14 cellular contexts compared by ENCODE assay signal in genomic region chr2:156456616-156457015, GRCh38. TPM values are rescaled to one million over a fixed set of nuclear protein-coding genes. Genes with fewer than 3 reads are reported as not detected.
DNase-seq lines count a peak whose midpoint lies in the region; ATAC-seq, FAIRE-seq and TF ChIP-seq lines count a peak whose summit lies in the region.
"Had no signal": no experiment of that assay in that cellular context is flagged by ENCODE, and none has a peak within 500 bp of the region (broad histone marks: within the 10 kb centered on the region; RNA-seq: fewer than 3 reads in every experiment).

No MANE protein-coding gene starts in this region.

- intact Hi-C loops in K562 (cut with micrococcal nuclease), result no loop called here

- H3K27me3 ChIP-seq in K562 (ENCODE audit: control insufficient read depth in 2 of 2, insufficient read depth in 2 of 2, low read length in 2 of 2) (no peaks in the 10 kb centered on the region), right atrium auricular region (no peaks in the 10 kb centered on the region)

- no TSS peak for BruUV-seq in K562 (replicated peaks; lab: Mats Ljungman, UMichigan)

- no peaks in the 10 kb centered on the region for H3K36me3 ChIP-seq in K562 (ENCODE audit: control insufficient read depth, insufficient read depth, low read length)
- H3K36me3 ChIP-seq in right atrium auricular region, result no peaks in the 10 kb centered on the region

- no peak for TF ChIP-seq CTCF in K562 (IDR thresholded peaks at IDR 0.05 in 2 of 3, conservative IDR thresholded peaks at IDR 0.05 in 1 of 3; ENCODE audit: insufficient read depth in 2 of 3, low read depth in 1 of 3, low read length in 3 of 3)
- no peak for TF ChIP-seq CTCF in GM13976 (IDR thresholded peaks at IDR 0.05; ENCODE audit: borderline replicate concordance, control extremely low read depth, extremely low read depth, insufficient read depth, missing control alignments)
- TF ChIP-seq CTCF in right atrium auricular region (IDR thresholded peaks at IDR 0.05), result no peak

- peaks cover 14% of the 10 kb centered on the region for H3K36me3 Mint-ChIP-seq in activated CD4-positive, alpha-beta memory T cell treated with anti-CD3 and anti-CD28 coated beads, Interleukin-2, amount 10 ng/mL, durations not matched to agents 7 days and 5 days (ENCODE audit: low read depth)

- peaks cover 13% of the 10 kb centered on the region for H3K9me3 Mint-ChIP-seq in activated CD4-positive, alpha-beta memory T cell treated with anti-CD3 and anti-CD28 coated beads, Interleukin-2, amount 10 ng/mL, durations not matched to agents 7 days and 5 days

- no peaks in the 10 kb centered on the region for H3K9me1 ChIP-seq in K562 (ENCODE audit: control insufficient read depth, insufficient read depth, low read length)

- CTCF ChIA-PET in K562 (lab: Yijun Ruan, JAX; ENCODE audit: low intra/inter-chr PET ratio), result no interaction called here
- CTCF ChIA-PET in activated CD4-positive, alpha-beta memory T cell treated with anti-CD3 and anti-CD28 coated beads, Interleukin-2, amount 10 ng/mL, durations not matched to agents 7 days and 5 days (lab: Charles Lee), result no interaction called here

- H3K9me3 ChIP-seq in K562 (replicated peaks; ENCODE audit: control insufficient read depth, insufficient read depth, low read depth, low read length) (no peaks in the 10 kb centered on the region), right atrium auricular region (no peaks in the 10 kb centered on the region)

- TF ChIP-seq EP300 in K562 (IDR thresholded peaks at IDR 0.05; ENCODE audit: low read length), result no peak

- no peak overlapping the region for H3K4me2 ChIP-seq in K562 (ENCODE audit: insufficient read depth, low read length)

- WGBS in K562 (ENCODE audit: insufficient coverage, low coverage, missing lambda C conversion rate), result 30% methylated on average over 2 of the region's 3 CpGs

- H3K79me2 ChIP-seq in K562 (ENCODE audit: control insufficient read depth, insufficient read depth, low read length), result 0 out of 3 replicates have a peak, but pooled peaks cover 2% of the 10 kb centered on the region

- no peak overlapping the region for H3K4me3 ChIP-seq in K562
- H3K4me3 ChIP-seq in right atrium auricular region, result no peak overlapping the region

- H4K20me1 ChIP-seq in K562 (replicated peaks; ENCODE audit: control insufficient read depth, insufficient read depth, low read length), result no peaks in the 10 kb centered on the region

- H3K4me3 Mint-ChIP-seq in activated CD4-positive, alpha-beta memory T cell treated with anti-CD3 and anti-CD28 coated beads, Interleukin-2, amount 10 ng/mL, durations not matched to agents 7 days and 5 days, result no peak overlapping the region
- H3K4me3 Mint-ChIP-seq: immature natural killer cell had no signal

- peaks cover 13% of the 10 kb centered on the region for H3K4me1 Mint-ChIP-seq in activated CD4-positive, alpha-beta memory T cell treated with anti-CD3 and anti-CD28 coated beads, Interleukin-2, amount 10 ng/mL, durations not matched to agents 7 days and 5 days

- H3K27ac ChIP-seq in K562 (ENCODE audit: extremely low read depth, low read depth, low read length) (no peak overlapping the region), right atrium auricular region (no peak overlapping the region)

- TF ChIP-seq RAD21 in K562 (CRISPR knock-in tag; conservative IDR thresholded peaks at IDR 0.05 in 1 of 2, IDR thresholded peaks at IDR 0.05 in 1 of 2), result no peak

- FAIRE-seq in K562 (lab: Jason Lieb, UNC), result no peak
- FAIRE-seq: colon, HTR-8/SVneo had no signal

- POLR2A ChIA-PET in K562 (lab: Yijun Ruan, JAX), result no interaction called here
- POLR2A ChIA-PET in activated CD4-positive, alpha-beta memory T cell treated with anti-CD3 and anti-CD28 coated beads, Interleukin-2, amount 10 ng/mL, durations not matched to agents 7 days and 5 days (lab: Charles Lee), result no interaction called here

- H2AFZ ChIP-seq in K562 (ENCODE audit: low read depth, low read length), result no peak overlapping the region

- in situ Hi-C loops in K562 (cut with MboI) (no loop called here), GM13976 (cut with MboI; ENCODE audit: low sequenced_read_pairs, unreplicated experiment) (no loop called here)

- ATAC-seq in GM19452 (IDR thresholded peaks at IDR 0.05; ENCODE audit: unreplicated experiment), result peak; percentile 75
- ATAC-seq in HG03045 (IDR thresholded peaks at IDR 0.05; ENCODE audit: unreplicated experiment), result peak; percentile 72
- no peak for ATAC-seq in K562

- DNase-seq in DMS79 (lab: John Stamatoyannopoulos, UW) (peak; percentile 66), K562 (ENCODE audit: extremely low read depth in 1 of 4, low spot score in 3 of 4) (no peak), GM13976 (ENCODE audit: low spot score) (no peak), UCSD-AML1 (lab: John Stamatoyannopoulos, UW; ENCODE audit: unreplicated experiment) (no peak), right atrium auricular region (ENCODE audit: low spot score) (no peak)
- DNase-seq in activated CD4-positive, alpha-beta memory T cell treated with anti-CD3 and anti-CD28 coated beads, Interleukin-2, amount 10 ng/mL, durations not matched to agents 7 days and 5 days, result no peak
- DNase-seq: DND-41; immature natural killer cell; stimulated activated naive CD4-positive, alpha-beta T cell had no signal

- no peaks in the 10 kb centered on the region for H3K27me3 Mint-ChIP-seq in activated CD4-positive, alpha-beta memory T cell treated with anti-CD3 and anti-CD28 coated beads, Interleukin-2, amount 10 ng/mL, durations not matched to agents 7 days and 5 days
- H3K27me3 Mint-ChIP-seq: progenitor cell of endocrine pancreas had no signal

- H3K27ac Mint-ChIP-seq in activated CD4-positive, alpha-beta memory T cell treated with anti-CD3 and anti-CD28 coated beads, Interleukin-2, amount 10 ng/mL, durations not matched to agents 7 days and 5 days, result no peak overlapping the region
- H3K27ac Mint-ChIP-seq: progenitor cell of endocrine pancreas had no signal

- H3K4me1 ChIP-seq in K562 (replicated peaks in 1 of 2; ENCODE audit: control insufficient read depth in 2 of 2, insufficient read depth in 2 of 2, low read length in 2 of 2) (no peaks in the 10 kb centered on the region; a peak in 2 of 5 replicates), right atrium auricular region (peaks cover 0 to 26% of the 10 kb centered on the region in 2 donors)

- no peak for TF ChIP-seq POLR2A in K562 (conservative IDR thresholded peaks at IDR 0.05)

- H3K9ac ChIP-seq in K562 (ENCODE audit: insufficient read depth in 1 of 2, low read depth in 2 of 2, low read length in 2 of 2), result no peak overlapping the region

TF ChIP-seq in K562, 482 proteins besides CTCF, POLR2A, EP300 and RAD21:
- TF ChIP-seq MBD2 (IDR thresholded peaks at IDR 0.05; ENCODE audit: borderline replicate concordance, low read depth) (no peak), EGR1 (conservative IDR thresholded peaks at IDR 0.05) (peak; percentile 75), CBFA2T2 (conservative IDR thresholded peaks at IDR 0.05) (no peak)

RNA-seq across cellular contexts. Expression of gene GPD2, which starts 20.4 kb away (rescaled TPM):
- 14.2 and 23.6 TPM in 2 replicates for total RNA-seq in K562 (2011; cell fraction: chromatin; rRNA removed; ENCODE audit: low replicate concordance)
- total RNA-seq in K562 (2011; cell fraction: nucleolus; rRNA removed), result 4.8 and 8.7 TPM in 2 replicates
- total RNA-seq in K562 (2011; cell fraction: nucleoplasm; rRNA removed), result 10.3 and 12.5 TPM in 2 replicates
- 19.0 and 21.7 TPM in 2 replicates for total RNA-seq in K562 (2014; rRNA removed)
- 28.3 and 30.7 TPM in 2 replicates for total RNA-seq in K562 (2014; rRNA removed; fragmentation: Illumina TruSeq; extraction: Trizol)
- total RNA-seq in K562 (2015; rRNA removed; fragmentation: Illumina TruSeq; extraction: Trizol), result 32.4 and 34.8 TPM in 2 replicates
- 18.0 and 24.4 TPM in 2 replicates for total RNA-seq in K562 (2021)
- 12.9 and 15.1 TPM in 2 replicates for polyA plus RNA-seq in K562 (2011; rRNA removed)
- 5.0 and 9.3 TPM in 2 replicates for polyA plus RNA-seq in K562 (2011; cell fraction: cytosol; rRNA removed)
- polyA plus RNA-seq in K562 (2011; cell fraction: nucleus; rRNA removed), result 9.5 and 11.1 TPM in 2 replicates
- polyA plus RNA-seq in K562 (2012), result 15.4 and 15.6 TPM in 2 replicates
- 24.9 and 39.2 TPM in 2 replicates for polyA plus RNA-seq in K562 (2014; fragmentation: Illumina TruSeq; extraction: Trizol)
- 1 to 10 TPM; 5.2 to 6.0 TPM for polyA plus RNA-seq in K562 (2014; fragmentation: Nextera tagmentation; extraction: Ambion mirVana)
- 13.2 and 13.8 TPM in 2 replicates for polyA plus RNA-seq in K562 (2014; rRNA removed)
- 68.5 and 72.9 TPM in 2 replicates for polyA minus RNA-seq in K562 (2011; rRNA and poly(A)+ RNA removed)
- polyA minus RNA-seq in K562 (2011; cell fraction: cytosol; rRNA and poly(A)+ RNA removed), result 28.3 and 29.2 TPM in 2 replicates
- 11.4 and 22.7 TPM in 2 replicates for polyA minus RNA-seq in K562 (2011; cell fraction: nucleus; rRNA and poly(A)+ RNA removed)
- total RNA-seq in right atrium auricular region, result 10 to 100 TPM; 14.9 to 29.1 TPM
- total RNA-seq in activated CD4-positive, alpha-beta memory T cell treated with anti-CD3 and anti-CD28 coated beads, Interleukin-2, amount 10 ng/mL, durations not matched to agents 7 days and 5 days, result 10 to 100 TPM; 20.5 to 27.3 TPM
